1 cellular context compared by ENCODE assay signal in the genomic region with DNA sequence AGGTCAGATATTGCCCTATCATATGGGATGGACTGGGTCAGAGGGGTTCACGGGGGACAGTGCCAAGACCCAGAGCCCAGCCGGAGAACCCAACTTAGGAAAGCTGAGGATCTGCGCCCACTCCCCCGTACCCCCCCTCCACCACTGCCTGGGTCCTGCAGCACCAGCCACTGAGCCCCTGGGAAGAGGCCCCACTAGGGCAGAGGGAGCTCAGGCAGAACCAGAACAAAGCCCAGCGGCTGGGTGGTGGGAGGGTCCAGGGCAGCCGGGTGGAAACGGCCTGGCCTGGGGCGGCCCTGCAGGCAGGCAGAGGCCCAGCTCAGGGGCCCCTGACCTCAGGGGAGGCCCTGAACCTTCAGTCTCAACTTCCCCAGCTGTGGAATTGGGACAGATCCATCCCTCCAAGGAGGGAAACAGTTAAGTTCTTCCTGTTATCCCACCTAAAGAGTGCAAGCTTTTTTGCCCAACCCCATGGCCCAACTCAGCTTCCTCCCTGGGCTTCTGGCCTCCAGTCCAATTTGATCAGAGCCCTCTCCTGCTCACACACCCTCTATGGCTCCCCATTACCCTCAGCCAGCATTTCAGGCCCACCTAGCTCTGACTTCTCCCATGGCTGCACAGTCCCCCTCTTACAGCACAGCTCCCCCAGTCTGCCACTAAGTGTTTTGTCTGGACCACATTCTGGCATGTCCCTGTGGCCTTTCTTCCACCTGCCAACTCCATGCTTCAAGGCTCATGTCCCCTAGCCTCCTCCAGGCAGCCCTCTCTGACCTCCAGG.
A peak's percentile ranks its signal among the peaks of the same experiment; 100 is the strongest.
TF ChIP-seq lines count a peak whose summit lies in the region.

No MANE protein-coding gene starts in this region.

TF ChIP-seq in HepG2, 621 proteins besides CTCF, POLR2A, EP300 and RAD21 (continued from another document and continues in another):
- TF ChIP-seq HNRNPL (IDR thresholded peaks at IDR 0.05; ENCODE audit: low read depth, low read length) (0 out of 2 replicates have a peak, but pooled peaks have one; percentile 34), THAP11 (CRISPR knock-in tag; IDR thresholded peaks at IDR 0.05) (no peak), ISL2 (CRISPR knock-in tag; IDR thresholded peaks at IDR 0.05) (no peak), KLF12 (CRISPR knock-in tag; IDR thresholded peaks at IDR 0.05; ENCODE audit: borderline replicate concordance) (no peak), ZNF383 (CRISPR knock-in tag; IDR thresholded peaks at IDR 0.05; ENCODE audit: borderline replicate concordance) (no peak), ZNF501 (CRISPR knock-in tag; IDR thresholded peaks at IDR 0.05) (0 out of 2 replicates have a peak, but pooled peaks have one; percentile 2), ARNT (IDR thresholded peaks at IDR 0.05) (no peak), HNRNPLL (IDR thresholded peaks at IDR 0.05; ENCODE audit: low read depth, low read length, poor library complexity, severe bottlenecking) (no peak), ZNF205 (CRISPR knock-in tag; IDR thresholded peaks at IDR 0.05) (no peak), ZBTB21 (CRISPR knock-in tag; IDR thresholded peaks at IDR 0.05) (no peak), SALL1 (CRISPR knock-in tag; IDR thresholded peaks at IDR 0.05) (no peak), CBX2 (IDR thresholded peaks at IDR 0.05; ENCODE audit: low read depth, low read length) (no peak), CBX2 (CRISPR knock-in tag; IDR thresholded peaks at IDR 0.05; ENCODE audit: low read depth) (no peak), ZNF570 (CRISPR knock-in tag; IDR thresholded peaks at IDR 0.05; ENCODE audit: borderline replicate concordance) (no peak), MTA1 (CRISPR knock-in tag; IDR thresholded peaks at IDR 0.05; ENCODE audit: borderline replicate concordance) (0 out of 2 replicates have a peak, but pooled peaks have one; percentile 20), GATA4 (IDR thresholded peaks at IDR 0.05; ENCODE audit: borderline replicate concordance, low read depth) (no peak), ZNF772 (CRISPR knock-in tag; IDR thresholded peaks at IDR 0.05) (no peak), ZFX (CRISPR knock-in tag; IDR thresholded peaks at IDR 0.05; ENCODE audit: low read depth) (peak; percentile 66), HDAC1 (CRISPR knock-in tag; IDR thresholded peaks at IDR 0.05) (0 out of 2 replicates have a peak, but pooled peaks have one; percentile 27), HNF4G (IDR thresholded peaks at IDR 0.05; ENCODE audit: borderline replicate concordance, low read depth, low read length) (0 out of 2 replicates have a peak, but pooled peaks have one; percentile 9), HNF4G (CRISPR knock-in tag; IDR thresholded peaks at IDR 0.05; ENCODE audit: borderline replicate concordance, low read depth) (no peak), ZKSCAN5 (CRISPR knock-in tag; IDR thresholded peaks at IDR 0.05) (no peak), NR3C1 (CRISPR knock-in tag; IDR thresholded peaks at IDR 0.05) (no peak), ZNF816 (CRISPR knock-in tag; IDR thresholded peaks at IDR 0.05; ENCODE audit: borderline replicate concordance) (no peak), ZNF207 (IDR thresholded peaks at IDR 0.05; ENCODE audit: borderline replicate concordance) (no peak), ZNF30 (CRISPR knock-in tag; IDR thresholded peaks at IDR 0.05) (no peak), CENPT (CRISPR knock-in tag; IDR thresholded peaks at IDR 0.05; ENCODE audit: low read depth) (no peak), ZNF558 (CRISPR knock-in tag; IDR thresholded peaks at IDR 0.05; ENCODE audit: borderline replicate concordance) (peak; percentile 59; the same call in 1 of the 2 replicates), ATRX (CRISPR knock-in tag; IDR thresholded peaks at IDR 0.05; ENCODE audit: borderline replicate concordance) (no peak), TMF1 (CRISPR knock-in tag; IDR thresholded peaks at IDR 0.05; ENCODE audit: low read depth) (no peak), ZNF605 (CRISPR knock-in tag; IDR thresholded peaks at IDR 0.05) (peak; percentile 34; the same call in 1 of the 2 replicates), TCF12 (IDR thresholded peaks at IDR 0.05) (no peak), TCF12 (CRISPR knock-in tag; IDR thresholded peaks at IDR 0.05) (no peak), KAT2B (IDR thresholded peaks at IDR 0.05; ENCODE audit: borderline replicate concordance, low read depth, low read length) (no peak)
- TF ChIP-seq, protein P1, sequence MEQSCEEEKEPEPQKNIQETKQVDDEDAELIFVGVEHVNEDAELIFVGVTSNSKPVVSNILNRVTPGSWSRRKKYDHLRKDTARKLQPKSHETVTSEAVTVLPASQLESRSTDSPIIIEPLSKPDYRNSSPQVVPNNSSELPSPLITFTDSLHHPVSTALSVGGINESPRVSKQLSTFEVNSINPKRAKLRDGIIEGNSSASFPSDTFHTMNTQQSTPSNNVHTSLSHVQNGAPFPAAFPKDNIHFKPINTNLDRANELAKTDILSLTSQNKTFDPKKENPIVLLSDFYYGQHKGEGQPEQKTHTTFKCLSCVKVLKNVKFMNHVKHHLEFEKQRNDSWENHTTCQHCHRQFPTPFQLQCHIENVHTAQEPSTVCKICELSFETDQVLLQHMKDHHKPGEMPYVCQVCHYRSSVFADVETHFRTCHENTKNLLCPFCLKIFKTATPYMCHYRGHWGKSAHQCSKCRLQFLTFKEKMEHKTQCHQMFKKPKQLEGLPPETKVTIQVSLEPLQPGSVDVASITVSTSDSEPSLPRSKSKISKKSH (CRISPR knock-in tag; IDR thresholded peaks at IDR 0.05; ENCODE audit: borderline replicate concordance): no peak
- TF ChIP-seq, protein P2, sequence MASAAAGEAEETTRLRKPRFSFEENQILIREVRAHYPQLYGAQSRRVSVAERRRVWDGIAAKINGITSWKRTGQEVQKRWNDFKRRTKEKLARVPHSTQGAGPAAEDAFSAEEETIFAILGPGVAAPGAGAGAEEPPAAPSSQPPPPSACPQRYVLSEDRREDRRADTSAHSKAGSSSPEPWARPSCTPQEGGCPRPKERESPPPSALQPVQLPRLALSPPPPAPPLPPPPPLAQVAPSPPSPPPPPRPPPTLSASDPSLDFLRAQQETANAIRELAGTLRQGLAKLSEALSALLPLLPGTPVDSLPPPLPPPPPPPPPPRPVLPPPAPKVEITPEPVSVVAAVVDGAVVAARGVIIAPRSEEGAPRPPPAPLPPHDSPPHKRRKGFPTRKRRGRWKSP (CRISPR knock-in tag; IDR thresholded peaks at IDR 0.05): no peak
- TF ChIP-seq, protein P3, sequence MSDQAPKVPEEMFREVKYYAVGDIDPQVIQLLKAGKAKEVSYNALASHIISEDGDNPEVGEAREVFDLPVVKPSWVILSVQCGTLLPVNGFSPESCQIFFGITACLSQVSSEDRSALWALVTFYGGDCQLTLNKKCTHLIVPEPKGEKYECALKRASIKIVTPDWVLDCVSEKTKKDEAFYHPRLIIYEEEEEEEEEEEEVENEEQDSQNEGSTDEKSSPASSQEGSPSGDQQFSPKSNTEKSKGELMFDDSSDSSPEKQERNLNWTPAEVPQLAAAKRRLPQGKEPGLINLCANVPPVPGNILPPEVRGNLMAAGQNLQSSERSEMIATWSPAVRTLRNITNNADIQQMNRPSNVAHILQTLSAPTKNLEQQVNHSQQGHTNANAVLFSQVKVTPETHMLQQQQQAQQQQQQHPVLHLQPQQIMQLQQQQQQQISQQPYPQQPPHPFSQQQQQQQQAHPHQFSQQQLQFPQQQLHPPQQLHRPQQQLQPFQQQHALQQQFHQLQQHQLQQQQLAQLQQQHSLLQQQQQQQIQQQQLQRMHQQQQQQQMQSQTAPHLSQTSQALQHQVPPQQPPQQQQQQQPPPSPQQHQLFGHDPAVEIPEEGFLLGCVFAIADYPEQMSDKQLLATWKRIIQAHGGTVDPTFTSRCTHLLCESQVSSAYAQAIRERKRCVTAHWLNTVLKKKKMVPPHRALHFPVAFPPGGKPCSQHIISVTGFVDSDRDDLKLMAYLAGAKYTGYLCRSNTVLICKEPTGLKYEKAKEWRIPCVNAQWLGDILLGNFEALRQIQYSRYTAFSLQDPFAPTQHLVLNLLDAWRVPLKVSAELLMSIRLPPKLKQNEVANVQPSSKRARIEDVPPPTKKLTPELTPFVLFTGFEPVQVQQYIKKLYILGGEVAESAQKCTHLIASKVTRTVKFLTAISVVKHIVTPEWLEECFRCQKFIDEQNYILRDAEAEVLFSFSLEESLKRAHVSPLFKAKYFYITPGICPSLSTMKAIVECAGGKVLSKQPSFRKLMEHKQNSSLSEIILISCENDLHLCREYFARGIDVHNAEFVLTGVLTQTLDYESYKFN (CRISPR knock-in tag; conservative IDR thresholded peaks at IDR 0.05): peak; percentile 63; the same call in 1 of the 2 replicates
- TF ChIP-seq, protein P4, sequence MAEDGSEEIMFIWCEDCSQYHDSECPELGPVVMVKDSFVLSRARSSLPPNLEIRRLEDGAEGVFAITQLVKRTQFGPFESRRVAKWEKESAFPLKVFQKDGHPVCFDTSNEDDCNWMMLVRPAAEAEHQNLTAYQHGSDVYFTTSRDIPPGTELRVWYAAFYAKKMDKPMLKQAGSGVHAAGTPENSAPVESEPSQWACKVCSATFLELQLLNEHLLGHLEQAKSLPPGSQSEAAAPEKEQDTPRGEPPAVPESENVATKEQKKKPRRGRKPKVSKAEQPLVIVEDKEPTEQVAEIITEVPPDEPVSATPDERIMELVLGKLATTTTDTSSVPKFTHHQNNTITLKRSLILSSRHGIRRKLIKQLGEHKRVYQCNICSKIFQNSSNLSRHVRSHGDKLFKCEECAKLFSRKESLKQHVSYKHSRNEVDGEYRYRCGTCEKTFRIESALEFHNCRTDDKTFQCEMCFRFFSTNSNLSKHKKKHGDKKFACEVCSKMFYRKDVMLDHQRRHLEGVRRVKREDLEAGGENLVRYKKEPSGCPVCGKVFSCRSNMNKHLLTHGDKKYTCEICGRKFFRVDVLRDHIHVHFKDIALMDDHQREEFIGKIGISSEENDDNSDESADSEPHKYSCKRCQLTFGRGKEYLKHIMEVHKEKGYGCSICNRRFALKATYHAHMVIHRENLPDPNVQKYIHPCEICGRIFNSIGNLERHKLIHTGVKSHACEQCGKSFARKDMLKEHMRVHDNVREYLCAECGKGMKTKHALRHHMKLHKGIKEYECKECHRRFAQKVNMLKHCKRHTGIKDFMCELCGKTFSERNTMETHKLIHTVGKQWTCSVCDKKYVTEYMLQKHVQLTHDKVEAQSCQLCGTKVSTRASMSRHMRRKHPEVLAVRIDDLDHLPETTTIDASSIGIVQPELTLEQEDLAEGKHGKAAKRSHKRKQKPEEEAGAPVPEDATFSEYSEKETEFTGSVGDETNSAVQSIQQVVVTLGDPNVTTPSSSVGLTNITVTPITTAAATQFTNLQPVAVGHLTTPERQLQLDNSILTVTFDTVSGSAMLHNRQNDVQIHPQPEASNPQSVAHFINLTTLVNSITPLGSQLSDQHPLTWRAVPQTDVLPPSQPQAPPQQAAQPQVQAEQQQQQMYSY (CRISPR knock-in tag; IDR thresholded peaks at IDR 0.05): no peak
- TF ChIP-seq, protein P5, sequence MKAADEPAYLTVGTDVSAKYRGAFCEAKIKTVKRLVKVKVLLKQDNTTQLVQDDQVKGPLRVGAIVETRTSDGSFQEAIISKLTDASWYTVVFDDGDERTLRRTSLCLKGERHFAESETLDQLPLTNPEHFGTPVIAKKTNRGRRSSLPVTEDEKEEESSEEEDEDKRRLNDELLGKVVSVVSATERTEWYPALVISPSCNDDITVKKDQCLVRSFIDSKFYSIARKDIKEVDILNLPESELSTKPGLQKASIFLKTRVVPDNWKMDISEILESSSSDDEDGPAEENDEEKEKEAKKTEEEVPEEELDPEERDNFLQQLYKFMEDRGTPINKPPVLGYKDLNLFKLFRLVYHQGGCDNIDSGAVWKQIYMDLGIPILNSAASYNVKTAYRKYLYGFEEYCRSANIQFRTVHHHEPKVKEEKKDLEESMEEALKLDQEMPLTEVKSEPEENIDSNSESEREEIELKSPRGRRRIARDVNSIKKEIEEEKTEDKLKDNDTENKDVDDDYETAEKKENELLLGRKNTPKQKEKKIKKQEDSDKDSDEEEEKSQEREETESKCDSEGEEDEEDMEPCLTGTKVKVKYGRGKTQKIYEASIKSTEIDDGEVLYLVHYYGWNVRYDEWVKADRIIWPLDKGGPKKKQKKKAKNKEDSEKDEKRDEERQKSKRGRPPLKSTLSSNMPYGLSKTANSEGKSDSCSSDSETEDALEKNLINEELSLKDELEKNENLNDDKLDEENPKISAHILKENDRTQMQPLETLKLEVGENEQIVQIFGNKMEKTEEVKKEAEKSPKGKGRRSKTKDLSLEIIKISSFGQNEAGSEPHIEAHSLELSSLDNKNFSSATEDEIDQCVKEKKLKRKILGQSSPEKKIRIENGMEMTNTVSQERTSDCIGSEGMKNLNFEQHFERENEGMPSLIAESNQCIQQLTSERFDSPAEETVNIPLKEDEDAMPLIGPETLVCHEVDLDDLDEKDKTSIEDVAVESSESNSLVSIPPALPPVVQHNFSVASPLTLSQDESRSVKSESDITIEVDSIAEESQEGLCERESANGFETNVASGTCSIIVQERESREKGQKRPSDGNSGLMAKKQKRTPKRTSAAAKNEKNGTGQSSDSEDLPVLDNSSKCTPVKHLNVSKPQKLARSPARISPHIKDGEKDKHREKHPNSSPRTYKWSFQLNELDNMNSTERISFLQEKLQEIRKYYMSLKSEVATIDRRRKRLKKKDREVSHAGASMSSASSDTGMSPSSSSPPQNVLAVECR (CRISPR knock-in tag; IDR thresholded peaks at IDR 0.05; ENCODE audit: borderline replicate concordance): 0 out of 2 replicates have a peak, but pooled peaks have one; percentile 10
- TF ChIP-seq, protein P6, sequence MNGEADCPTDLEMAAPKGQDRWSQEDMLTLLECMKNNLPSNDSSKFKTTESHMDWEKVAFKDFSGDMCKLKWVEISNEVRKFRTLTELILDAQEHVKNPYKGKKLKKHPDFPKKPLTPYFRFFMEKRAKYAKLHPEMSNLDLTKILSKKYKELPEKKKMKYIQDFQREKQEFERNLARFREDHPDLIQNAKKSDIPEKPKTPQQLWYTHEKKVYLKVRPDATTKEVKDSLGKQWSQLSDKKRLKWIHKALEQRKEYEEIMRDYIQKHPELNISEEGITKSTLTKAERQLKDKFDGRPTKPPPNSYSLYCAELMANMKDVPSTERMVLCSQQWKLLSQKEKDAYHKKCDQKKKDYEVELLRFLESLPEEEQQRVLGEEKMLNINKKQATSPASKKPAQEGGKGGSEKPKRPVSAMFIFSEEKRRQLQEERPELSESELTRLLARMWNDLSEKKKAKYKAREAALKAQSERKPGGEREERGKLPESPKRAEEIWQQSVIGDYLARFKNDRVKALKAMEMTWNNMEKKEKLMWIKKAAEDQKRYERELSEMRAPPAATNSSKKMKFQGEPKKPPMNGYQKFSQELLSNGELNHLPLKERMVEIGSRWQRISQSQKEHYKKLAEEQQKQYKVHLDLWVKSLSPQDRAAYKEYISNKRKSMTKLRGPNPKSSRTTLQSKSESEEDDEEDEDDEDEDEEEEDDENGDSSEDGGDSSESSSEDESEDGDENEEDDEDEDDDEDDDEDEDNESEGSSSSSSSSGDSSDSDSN (CRISPR knock-in tag; IDR thresholded peaks at IDR 0.05): no peak
- TF ChIP-seq, protein P7, sequence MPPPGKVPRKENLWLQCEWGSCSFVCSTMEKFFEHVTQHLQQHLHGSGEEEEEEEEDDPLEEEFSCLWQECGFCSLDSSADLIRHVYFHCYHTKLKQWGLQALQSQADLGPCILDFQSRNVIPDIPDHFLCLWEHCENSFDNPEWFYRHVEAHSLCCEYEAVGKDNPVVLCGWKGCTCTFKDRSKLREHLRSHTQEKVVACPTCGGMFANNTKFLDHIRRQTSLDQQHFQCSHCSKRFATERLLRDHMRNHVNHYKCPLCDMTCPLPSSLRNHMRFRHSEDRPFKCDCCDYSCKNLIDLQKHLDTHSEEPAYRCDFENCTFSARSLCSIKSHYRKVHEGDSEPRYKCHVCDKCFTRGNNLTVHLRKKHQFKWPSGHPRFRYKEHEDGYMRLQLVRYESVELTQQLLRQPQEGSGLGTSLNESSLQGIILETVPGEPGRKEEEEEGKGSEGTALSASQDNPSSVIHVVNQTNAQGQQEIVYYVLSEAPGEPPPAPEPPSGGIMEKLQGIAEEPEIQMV (CRISPR knock-in tag; IDR thresholded peaks at IDR 0.05; ENCODE audit: low read depth): no peak
